1 cellular context compared by ENCODE assay signal in genomic region chr17:28991779-28992178, GRCh38.
TF ChIP-seq lines count a peak whose summit lies in the region.

No MANE protein-coding gene starts in this region.

TF ChIP-seq in H1, 55 proteins besides CTCF, POLR2A, EP300 and RAD21 (continued from another document):
- TF ChIP-seq SIN3A (conservative IDR thresholded peaks at IDR 0.05 in 1 of 2, IDR thresholded peaks at IDR 0.05 in 1 of 2; ENCODE audit: low read depth in 1 of 2, low read length in 2 of 2) (no peak), SUZ12 (IDR thresholded peaks at IDR 0.05; ENCODE audit: low read length) (no peak), GTF2F1 (IDR thresholded peaks at IDR 0.05; ENCODE audit: borderline replicate concordance, low read depth, low read length) (no peak), CTBP2 (IDR thresholded peaks at IDR 0.05; ENCODE audit: borderline replicate concordance, insufficient read depth, insufficient read length, low read length) (no peak), BRCA1 (IDR thresholded peaks at IDR 0.05; ENCODE audit: low read depth, low read length) (no peak), GABPA (IDR thresholded peaks at IDR 0.05; ENCODE audit: borderline replicate concordance, insufficient read depth, low read length) (no peak), KDM4A (IDR thresholded peaks at IDR 0.05; ENCODE audit: low read depth, low read length, severe bottlenecking) (no peak), TBP (IDR thresholded peaks at IDR 0.05; ENCODE audit: low read depth, low read length) (no peak)
